In the genomic region with DNA sequence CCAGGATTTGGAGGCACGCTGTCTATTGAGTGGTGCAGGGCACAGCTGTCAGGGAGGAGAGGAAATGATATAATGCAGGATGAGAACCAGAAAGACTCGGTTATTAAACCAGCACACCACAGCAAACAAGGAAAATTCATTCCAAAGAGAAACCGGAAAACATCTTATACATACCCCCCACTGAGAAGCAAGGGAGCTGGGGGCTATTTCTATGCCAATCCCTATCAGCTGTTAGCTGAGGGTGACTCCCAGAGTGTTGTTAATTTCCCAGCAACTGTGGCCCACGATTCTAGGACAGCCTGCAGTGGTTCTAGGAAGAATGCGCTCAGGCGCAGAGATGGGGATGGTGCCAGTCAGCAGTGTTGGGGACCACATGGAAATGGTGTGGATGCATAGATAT, we compare ENCODE assay signal across 7 cellular contexts.
"Had no signal": no experiment of that assay in that cellular context is flagged by ENCODE, and none has a peak within 500 bp of the region (broad histone marks: within the 10 kb centered on the region; RNA-seq: fewer than 3 reads in every experiment).

No MANE protein-coding gene starts in this region.

- DNase-seq: GOT3, H7, HCEC 1CT, KBM-7 had no signal

- H3K27ac ChIP-seq: HL-60 had no signal

- H3K4me1 Mint-ChIP-seq: IgD-negative memory B cell had no signal

- ATAC-seq: HepG2 had no signal

- H3K4me3 Mint-ChIP-seq: IgD-negative memory B cell had no signal
